14 cellular contexts compared by ENCODE assay signal in the genomic region with DNA sequence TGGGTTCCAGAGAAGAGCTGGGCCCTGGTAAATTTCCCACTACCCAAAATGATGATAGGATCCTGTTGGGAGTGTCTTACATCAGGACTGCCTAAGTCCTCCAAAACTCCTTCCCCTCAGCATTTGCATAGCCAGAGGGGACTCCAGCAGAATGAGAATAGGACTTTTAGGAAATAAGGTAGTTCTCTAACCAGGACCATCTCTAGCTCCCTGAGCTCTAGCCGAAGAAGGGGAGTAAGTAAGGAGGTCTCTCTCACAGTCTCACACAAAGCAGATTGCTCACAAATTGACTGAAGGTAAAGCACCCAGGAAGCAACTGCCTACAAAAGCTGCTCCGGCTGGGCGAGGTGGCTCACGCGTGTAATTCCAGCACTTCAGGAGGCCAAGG. TPM values are rescaled to one million over a fixed set of nuclear protein-coding genes. Genes with fewer than 3 reads are reported as not detected.
DNase-seq lines count a peak whose midpoint lies in the region; ATAC-seq and TF ChIP-seq lines count a peak whose summit lies in the region.
"Had no signal": no experiment of that assay in that cellular context is flagged by ENCODE, and none has a peak within 500 bp of the region (broad histone marks: within the 10 kb centered on the region; RNA-seq: fewer than 3 reads in every experiment).

No MANE protein-coding gene starts in this region.

- no peaks in the 10 kb centered on the region for H3F3A ChIP-seq in OCI-LY1 (ENCODE audit: insufficient read depth, low read length)

- no peak overlapping the region for H3K9ac ChIP-seq in OCI-LY1 (ENCODE audit: low read length)
- H3K9ac ChIP-seq: neural progenitor cell had no signal

- H3K27ac ChIP-seq in right cardiac atrium (ENCODE audit: low read length) (no peak overlapping the region), OCI-LY1 (ENCODE audit: low read depth, low read length, poor library complexity, severe bottlenecking) (no peak overlapping the region), layer of hippocampus (ENCODE audit: low read depth, low read length) (peak overlapping the region; percentile 6), vagina (peak overlapping the region; percentile 20)
- H3K27ac ChIP-seq: neural progenitor cell had no signal

- peak; percentile 3 to 4 for ATAC-seq in right cardiac atrium
- ATAC-seq in GM21717 (IDR thresholded peaks at IDR 0.05; ENCODE audit: unreplicated experiment): no peak

- H4K20me1 ChIP-seq in OCI-LY1 (ENCODE audit: insufficient read depth, low read length): no peaks in the 10 kb centered on the region

- H3K9me3 ChIP-seq in right cardiac atrium (ENCODE audit: control insufficient read depth, low read length) (no peaks in the 10 kb centered on the region), OCI-LY1 (ENCODE audit: low read length) (no peaks in the 10 kb centered on the region), vagina (no peaks in the 10 kb centered on the region)
- H3K9me3 ChIP-seq: heart left ventricle had no signal

- intact Hi-C loops in right cardiac atrium (cut with DNase I): loop anchor here in 1 of 4 donors (10.0 kb wide), 1 partner anchor 170 kb away; no protein-coding TSS in a partner anchor
- intact Hi-C loops in cardiac septum (cut with DNase I): no loop called here
- intact Hi-C loops in vagina (cut with DNase I): no loop called here

- DNase-seq in right cardiac atrium (no peak), cardiac septum (ENCODE audit: low spot score) (no peak), vagina (ENCODE audit: extremely low spot score in 2 of 2) (no peak), foreskin melanocyte (no peak), LoVo (ENCODE audit: low spot score) (no peak)
- DNase-seq: aorta had no signal

- no peaks in the 10 kb centered on the region for H3K79me2 ChIP-seq in OCI-LY1 (ENCODE audit: insufficient read depth, low read length)

- H2AFZ ChIP-seq in OCI-LY1 (ENCODE audit: low read length): no peak overlapping the region
- H2AFZ ChIP-seq: neural progenitor cell had no signal

- H3K4me2 ChIP-seq in OCI-LY1 (ENCODE audit: low read length): 0 out of 2 replicates have a peak overlapping the region, but pooled peaks have one; percentile 46

- H3K27me3 ChIP-seq in right cardiac atrium (ENCODE audit: control insufficient read depth, insufficient read depth) (no peaks in the 10 kb centered on the region), OCI-LY1 (ENCODE audit: insufficient read depth, low read length) (no peaks in the 10 kb centered on the region; the same call in 1 of the 2 replicates), layer of hippocampus (ENCODE audit: control insufficient read depth, insufficient read depth, low read length) (no peaks in the 10 kb centered on the region), vagina (no peaks in the 10 kb centered on the region)
- H3K27me3 ChIP-seq: heart left ventricle had no signal

- H3K36me3 ChIP-seq in OCI-LY1 (ENCODE audit: insufficient read depth, low read length) (peaks cover 16% of the 10 kb centered on the region; the same call in 1 of the 2 replicates), vagina (no peaks in the 10 kb centered on the region)
- H3K36me3 ChIP-seq: neural progenitor cell had no signal

- WGBS in right cardiac atrium: 15% methylated on average over 5 of the region's 5 CpGs

- H3K4me3 ChIP-seq in right cardiac atrium (ENCODE audit: low read length) (no peak overlapping the region), OCI-LY1 (ENCODE audit: low read depth, low read length, poor library complexity, severe bottlenecking) (no peak overlapping the region), vagina (no peak overlapping the region)
- H3K4me3 ChIP-seq: heart left ventricle, neural progenitor cell had no signal

- no peak for TF ChIP-seq CTCF in OCI-LY1 (IDR thresholded peaks at IDR 0.05; ENCODE audit: low read length)
- TF ChIP-seq CTCF in vagina (IDR thresholded peaks at IDR 0.05): no peak

- TF ChIP-seq POLR2A in vagina (IDR thresholded peaks at IDR 0.05): no peak

- H3K9me2 ChIP-seq in OCI-LY1 (ENCODE audit: low read depth, low read length): no peaks in the 10 kb centered on the region

- no peaks in the 10 kb centered on the region for H3K4me1 ChIP-seq in right cardiac atrium (ENCODE audit: control insufficient read depth, insufficient read depth, low read length)
- peaks cover 16% of the 10 kb centered on the region for H3K4me1 ChIP-seq in OCI-LY1 (ENCODE audit: insufficient read depth, low read length, severe bottlenecking)
- H3K4me1 ChIP-seq in vagina: peaks cover 22% of the 10 kb centered on the region

RNA-seq across cellular contexts. Expression of a gene that starts 8.3 kb away (rescaled TPM):
- total RNA-seq in right cardiac atrium (10 to 100 TPM in 2 of 4 donors, 1 to 10 TPM in 2; 6.1 to 15.3 (median 10.6) TPM), cardiac septum (6.2 TPM), vagina (8.6 TPM)
- 7.9 TPM for polyA plus RNA-seq in right cardiac atrium

RNA-seq across cellular contexts. Expression of a gene that starts 8.4 kb away (rescaled TPM):
- total RNA-seq in right cardiac atrium (10 to 100 TPM in 2 of 4 donors, 1 to 10 TPM in 2; 8.4 to 12.7 (median 10.4) TPM), cardiac septum (9.0 TPM), vagina (13.5 TPM)
- polyA plus RNA-seq in right cardiac atrium: 9.8 TPM

RNA-seq across cellular contexts. Expression of a gene that starts 12.3 kb away (rescaled TPM):
- total RNA-seq in right cardiac atrium: 10 to 100 TPM; 40.4 to 51.9 (median 48.8) TPM
- 38.1 TPM for polyA plus RNA-seq in right cardiac atrium
- 48.2 TPM for total RNA-seq in cardiac septum
- total RNA-seq in vagina: 31.7 TPM

RNA-seq across cellular contexts. Expression of a gene that starts 26.9 kb away (rescaled TPM):
- total RNA-seq in right cardiac atrium (10 to 100 TPM; 93.6 to 97.9 (median 96.4) TPM), cardiac septum (82.9 TPM), vagina (66.0 TPM)
- 107 TPM for polyA plus RNA-seq in right cardiac atrium

RNA-seq across cellular contexts. Expression of a gene that starts 56.6 kb away (rescaled TPM):
- not detected for total RNA-seq in right cardiac atrium
- polyA plus RNA-seq in right cardiac atrium: not detected
- total RNA-seq in cardiac septum: not detected
- not detected for total RNA-seq in vagina
- total RNA-seq: aorta, cerebellum, heart left ventricle had no signal
- polyA plus RNA-seq: AG04450, aorta, heart left ventricle, keratinocyte had no signal

Comparison
In these comparisons a context has a peak if more than half of its experiments do, and no peak if none do; other contexts are left out.
1. H3K27ac ChIP-seq: peak in layer of hippocampus (single experiment) and vagina (single experiment); none in right cardiac atrium (single experiment) and OCI-LY1 (single experiment).